17 cellular contexts compared by ENCODE assay signal in the genomic region with DNA sequence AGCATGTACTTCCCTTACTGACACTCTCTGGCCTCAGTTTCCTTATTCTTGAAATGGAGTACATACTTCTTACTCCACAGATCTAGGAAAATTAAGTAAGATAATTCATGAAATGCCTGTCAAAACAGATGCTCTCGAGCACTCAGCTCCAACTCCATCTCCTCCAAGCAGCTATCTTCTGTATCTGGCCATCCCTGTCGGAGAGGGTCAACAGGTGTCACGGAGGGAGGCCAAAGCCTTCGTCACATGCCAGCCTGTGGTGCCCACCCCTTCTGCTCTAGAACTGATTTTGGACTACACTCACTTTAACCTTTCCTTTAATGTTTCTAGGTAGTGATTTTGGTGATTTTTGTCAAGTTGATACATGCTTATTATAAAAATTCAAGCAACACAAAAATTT. TPM values are rescaled to one million over a fixed set of nuclear protein-coding genes. Genes with fewer than 3 reads are reported as not detected.
"Had no signal": no experiment of that assay in that cellular context is flagged by ENCODE, and none has a peak within 500 bp of the region (broad histone marks: within the 10 kb centered on the region; RNA-seq: fewer than 3 reads in every experiment).

No MANE protein-coding gene starts in this region.

- H3K27ac ChIP-seq: brain microvascular endothelial cell, colonic mucosa, gastrocnemius medialis, left lung, ovary, SK-N-MC, tibial nerve, uterus had no signal

- H3K4me3 ChIP-seq: colonic mucosa, gastrocnemius medialis, left lung, ovary, SK-N-MC, tibial nerve, uterus had no signal

- H3K36me3 ChIP-seq: brain microvascular endothelial cell, colonic mucosa, gastrocnemius medialis, left lung, ovary, tibial nerve, uterus had no signal

- DNase-seq: activated CD4-positive, alpha-beta T cell treated with anti-CD3 and anti-CD28 coated beads, Interleukin-2, amount 10 ng/mL, durations not matched to agents 7 days and 5 days; activated naive CD4-positive, alpha-beta T cell treated with anti-CD3 and anti-CD28 coated beads, Interleukin-2, amount 50 U/mL, for 16 hours; aorta; brain microvascular endothelial cell; colonic mucosa; gastrocnemius medialis; kidney; left lung; ovary; stimulated activated naive CD4-positive, alpha-beta T cell treated with Interleukin-2 at 50 U/mL for 16 hours; T-cell; uterus had no signal

- H3K27me3 ChIP-seq: brain microvascular endothelial cell, colonic mucosa, ovary, uterus had no signal

- H3K4me1 ChIP-seq: gastrocnemius medialis, uterus had no signal

- H3K9me3 ChIP-seq: colonic mucosa, gastrocnemius medialis, left lung, ovary, tibial nerve, uterus had no signal

- ATAC-seq: gastrocnemius medialis, left lung, sciatic nerve, T-cell had no signal

RNA-seq across cellular contexts. Expression of a gene that starts 18.8 kb away (rescaled TPM):
- total RNA-seq: activated CD4-positive, alpha-beta T cell treated with anti-CD3 and anti-CD28 coated beads, Interleukin-2, amount 10 ng/mL, durations not matched to agents 7 days and 5 days; activated T-helper 2 cell treated with anti-CD3 and anti-CD28 coated beads, Interferon-gamma antibody, Interleukin-2, Interleukin-4, amounts not matched to agents 10 μg/mL and 5 μg/mL and 100 μg/mL, durations not matched to agents 14 hours and 24 hours and 36 hours; mononuclear cell had no signal
